8 cellular contexts compared by ENCODE assay signal in the genomic region with DNA sequence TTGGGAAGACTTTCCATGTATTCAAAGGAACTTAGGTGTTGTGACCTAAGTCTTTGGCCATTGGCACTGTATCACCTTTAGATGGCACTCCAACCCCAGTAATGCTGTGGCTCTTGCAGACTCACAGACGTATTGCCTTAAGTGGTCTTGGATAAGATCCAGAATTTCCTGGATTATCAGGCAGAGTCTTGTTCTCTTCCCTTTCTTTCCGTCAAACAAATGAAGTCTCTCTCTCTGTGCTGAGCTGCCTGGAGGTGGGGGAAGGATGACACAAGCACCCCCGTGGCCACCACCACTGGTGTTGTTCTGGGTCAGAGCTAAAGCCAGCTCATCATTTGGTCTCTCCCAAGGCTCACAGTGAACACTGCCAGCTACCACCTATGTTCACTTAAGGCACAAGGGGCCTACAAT.
DNase-seq lines count a peak whose midpoint lies in the region; ATAC-seq and TF ChIP-seq lines count a peak whose summit lies in the region.

No MANE protein-coding gene starts in this region.

- peak in 3 of 4 donors; percentile 40 to 71 (median 43) for ATAC-seq in right lobe of liver

- H3K27me3 ChIP-seq in right lobe of liver = no peaks in the 10 kb centered on the region
- H3K27me3 ChIP-seq in ascending aorta = no peaks in the 10 kb centered on the region

- H3K4me1 ChIP-seq in right lobe of liver (no peaks in the 10 kb centered on the region), ascending aorta (no peaks in the 10 kb centered on the region)

- TF ChIP-seq POLR2A in right lobe of liver (IDR thresholded peaks at IDR 0.05) = no peak

- H3K4me3 ChIP-seq in right lobe of liver (no peak overlapping the region), ascending aorta (no peak overlapping the region)

- TF ChIP-seq CTCF in VCaP (conservative IDR thresholded peaks at IDR 0.05) = peak; percentile 72
- TF ChIP-seq CTCF in right lobe of liver (IDR thresholded peaks at IDR 0.05) = peak; percentile 28 to 55 (median 31)
- no peak for TF ChIP-seq CTCF in ascending aorta (IDR thresholded peaks at IDR 0.05)

- intact Hi-C loops in right lobe of liver (cut with DNase I) (no loop called here), ascending aorta (cut with DNase I) (no loop called here)

- H3K9me3 ChIP-seq in right lobe of liver (no peaks in the 10 kb centered on the region), ascending aorta (no peaks in the 10 kb centered on the region)

- H3K36me3 ChIP-seq in right lobe of liver (no peaks in the 10 kb centered on the region), ascending aorta (no peaks in the 10 kb centered on the region)

- WGBS in right lobe of liver (ENCODE audit: insufficient coverage, low coverage, low lambda C conversion rate, missing lambda C conversion rate) = 0% methylated on average over 1 of the region's 3 CpGs

- H3K27ac ChIP-seq in VCaP = no peak overlapping the region
- no peak overlapping the region for H3K27ac ChIP-seq in right lobe of liver
- H3K27ac ChIP-seq in ascending aorta = no peak overlapping the region

- DNase-seq in DMS153 treated with DMSO at 0.1 percent for 48 hours (lab: John Stamatoyannopoulos, UW; ENCODE audit: unreplicated experiment) (peak; percentile 33), NCI-H1092 (lab: John Stamatoyannopoulos, UW) (peak; percentile 63), right lobe of liver (no peak), ascending aorta (ENCODE audit: low spot score in 2 of 2) (no peak), midbrain (lab: John Stamatoyannopoulos, UW) (no peak), hepatic stellate cell (ENCODE audit: low spot score) (no peak), OCI-M2 (lab: John Stamatoyannopoulos, UW; ENCODE audit: unreplicated experiment) (no peak)

Comparison
In these comparisons a context has a peak if more than half of its experiments do, and no peak if none do; other contexts are left out.
1. DNase-seq: peak in DMS153 treated with DMSO at 0.1 percent for 48 hours (single experiment) and NCI-H1092 (single experiment); none in right lobe of liver (0 of 3), ascending aorta (0 of 2), midbrain (single experiment), hepatic stellate cell (single experiment) and OCI-M2 (single experiment).
2. CTCF ChIP-seq: peak in VCaP (single experiment) and right lobe of liver (4 of 4); none in ascending aorta (0 of 3).